ENCODE assay signal across 25 cellular contexts in genomic region chr1:77509051-77509492, GRCh38.
DNase-seq lines count a peak whose midpoint lies in the region; ATAC-seq and TF ChIP-seq lines count a peak whose summit lies in the region.
"Had no signal": no experiment of that assay in that cellular context is flagged by ENCODE, and none has a peak within 500 bp of the region (broad histone marks: within the 10 kb centered on the region; RNA-seq: fewer than 3 reads in every experiment).

No MANE protein-coding gene starts in this region.

- H3K4me1 ChIP-seq in prostate gland (replicated peaks), result no peaks in the 10 kb centered on the region
- H3K4me1 ChIP-seq: right lobe of liver had no signal

- H3K9me3 ChIP-seq in prostate gland (no peaks in the 10 kb centered on the region), MG63 (no peaks in the 10 kb centered on the region)
- H3K9me3 ChIP-seq: right lobe of liver, stomach, tibial nerve had no signal

- WGBS in prostate gland, result 22% methylated on average over 3 of the region's 3 CpGs

- H3K4me3 ChIP-seq in fibroblast of the aortic adventitia (ENCODE audit: low read depth, low read length) (no peak overlapping the region), prostate gland (no peak overlapping the region), MG63 (no peak overlapping the region)
- H3K4me3 ChIP-seq: right lobe of liver, stomach, tibial nerve had no signal

- H3K36me3 ChIP-seq in prostate gland (no peaks in the 10 kb centered on the region), MG63 (no peaks in the 10 kb centered on the region)
- H3K36me3 ChIP-seq: right lobe of liver, stomach, tibial nerve had no signal

- TF ChIP-seq CTCF in C4-2B (conservative IDR thresholded peaks at IDR 0.05) (no peak), fibroblast of the aortic adventitia (IDR thresholded peaks at IDR 0.05; ENCODE audit: insufficient read depth, low read length) (no peak), prostate gland (IDR thresholded peaks at IDR 0.05) (no peak)

- TF ChIP-seq POLR2A in prostate gland (IDR thresholded peaks at IDR 0.05), result no peak

- H3K27ac ChIP-seq in C4-2B (peak overlapping the region; percentile 89), prostate gland (peak overlapping the region; percentile 29 to 51)
- H3K27ac ChIP-seq: right lobe of liver, RWPE1, stomach had no signal

- DNase-seq in fibroblast of the aortic adventitia (ENCODE audit: low read depth) (peak; percentile 55), prostate gland (ENCODE audit: low spot score) (peak; percentile 42), NCI-H69 (lab: John Stamatoyannopoulos, UW) (no peak), NCI-H524 treated with DMSO at 0.1 percent for 48 hours (lab: John Stamatoyannopoulos, UW) (no peak), NCI-H2171 (lab: John Stamatoyannopoulos, UW) (no peak), MG63 (no peak)
- DNase-seq: activated CD4-positive, alpha-beta T cell treated with anti-CD3 and anti-CD28 coated beads, Interleukin-2, amount 50 U/mL, for 1 hour; activated CD4-positive, CD25-positive, alpha-beta regulatory T cell; activated gamma-delta T cell; activated naive CD8-positive, alpha-beta T cell treated with anti-CD3 and anti-CD28 coated beads, Interleukin-2, amount 10 ng/mL, durations not matched to agents 7 days and 5 days; activated T-cell treated with anti-CD3 and anti-CD28 coated beads, Interleukin-2, amount 50 U/mL, for 24 hours; DMS53; KG1; NCI-H1417 treated with DMSO at 0.1 percent for 48 hours; NCI-H2029 treated with DMSO at 0.1 percent for 48 hours; NCI-H345; NCI-H748 treated with DMSO at 0.1 percent for 48 hours; posterior cingulate gyrus; right lobe of liver; stimulated activated CD4-positive, alpha-beta T cell treated with anti-CD3 and anti-CD28 coated beads, Interleukin-4, amount 100 ng/mL, for 1 hour; stomach had no signal

- peak; percentile 28 for ATAC-seq in SK-N-SH treated with all-trans-retinoic acid at 6 μM for 48 hours
- ATAC-seq: right lobe of liver had no signal

- H3K27me3 ChIP-seq in prostate gland (replicated peaks; ENCODE audit: insufficient read depth) (no peaks in the 10 kb centered on the region), MG63 (no peaks in the 10 kb centered on the region)
- H3K27me3 ChIP-seq: right lobe of liver, stomach, tibial nerve had no signal

- intact Hi-C loops in prostate gland (cut with DNase I), result no loop called here

TF ChIP-seq in SK-N-SH treated with all-trans-retinoic acid at 6 μM for 48 hours, 23 proteins besides CTCF, POLR2A, EP300 and RAD21 (continues in another document):
- no peak for TF ChIP-seq ESRRG (CRISPR knock-in tag; IDR thresholded peaks at IDR 0.05)
- no peak for TF ChIP-seq OSR1 (CRISPR knock-in tag; IDR thresholded peaks at IDR 0.05)
- no peak for TF ChIP-seq PPARA (CRISPR knock-in tag; IDR thresholded peaks at IDR 0.05; ENCODE audit: borderline replicate concordance)
- TF ChIP-seq ZC3H10 (CRISPR knock-in tag; IDR thresholded peaks at IDR 0.05), result no peak
- no peak for TF ChIP-seq BACH2 (CRISPR knock-in tag; IDR thresholded peaks at IDR 0.05; ENCODE audit: borderline replicate concordance)
- TF ChIP-seq CSRNP3 (CRISPR knock-in tag; IDR thresholded peaks at IDR 0.05), result 0 out of 2 replicates have a peak, but pooled peaks have one; percentile 40
- TF ChIP-seq GLIS3 (CRISPR knock-in tag; IDR thresholded peaks at IDR 0.05), result peak; percentile 89; the same call in 1 of the 2 replicates
- TF ChIP-seq ISL1 (CRISPR knock-in tag; IDR thresholded peaks at IDR 0.05), result peak; percentile 97
- no peak; the same call in 1 of the 2 replicates for TF ChIP-seq TCF4 (CRISPR knock-in tag; IDR thresholded peaks at IDR 0.05; ENCODE audit: borderline replicate concordance)
- no peak for TF ChIP-seq POU6F1 (CRISPR knock-in tag; IDR thresholded peaks at IDR 0.05; ENCODE audit: borderline replicate concordance, low read depth)
- TF ChIP-seq TSHZ2 (CRISPR knock-in tag; IDR thresholded peaks at IDR 0.05), result peak; percentile 89
- TF ChIP-seq ZFP3 (CRISPR knock-in tag; IDR thresholded peaks at IDR 0.05), result peak; percentile 72
- TF ChIP-seq ZNF8 (CRISPR knock-in tag; IDR thresholded peaks at IDR 0.05), result peak; percentile 46; the same call in 1 of the 2 replicates
- no peak for TF ChIP-seq ZFP30 (CRISPR knock-in tag; IDR thresholded peaks at IDR 0.05)
- 0 out of 2 replicates have a peak, but pooled peaks have one; percentile 59 for TF ChIP-seq PATZ1 (CRISPR knock-in tag; IDR thresholded peaks at IDR 0.05; ENCODE audit: borderline replicate concordance)
- no peak for TF ChIP-seq ZNF70 (CRISPR knock-in tag; IDR thresholded peaks at IDR 0.05)
- peak; percentile 93 for TF ChIP-seq CSDC2 (CRISPR knock-in tag; IDR thresholded peaks at IDR 0.05)
- TF ChIP-seq SNAI2 (CRISPR knock-in tag; IDR thresholded peaks at IDR 0.05), result peak; percentile 66; the same call in 1 of the 2 replicates
- TF ChIP-seq RARB (CRISPR knock-in tag; IDR thresholded peaks at IDR 0.05), result peak; percentile 64; the same call in 1 of the 2 replicates
- TF ChIP-seq ARNTL (CRISPR knock-in tag; IDR thresholded peaks at IDR 0.05; ENCODE audit: borderline replicate concordance, low read depth), result no peak

Comparison
In these comparisons a context has a peak if more than half of its experiments do, and no peak if none do; other contexts are left out.
1. DNase-seq: peak in fibroblast of the aortic adventitia (single experiment) and prostate gland (single experiment); none in NCI-H69 (single experiment), NCI-H524 treated with DMSO at 0.1 percent for 48 hours (single experiment), NCI-H2171 (single experiment) and MG63 (single experiment).